ENCODE assay signal across 8 cellular contexts in genomic region chr10:8053446-8054242, GRCh38. TPM values are rescaled to one million over a fixed set of nuclear protein-coding genes. Genes with fewer than 3 reads are reported as not detected.
DNase-seq lines count a peak whose midpoint lies in the region; ATAC-seq and TF ChIP-seq lines count a peak whose summit lies in the region.

No MANE protein-coding gene starts in this region.

- H3K36me3 Mint-ChIP-seq in activated CD8-positive, alpha-beta memory T cell treated with anti-CD3 and anti-CD28 coated beads, Interleukin-2, amount 10 ng/mL, durations not matched to agents 7 days and 5 days, result peaks cover 31% of the 10 kb centered on the region

- peak; percentile 52 for TF ChIP-seq POLR2A in GM18526 (IDR thresholded peaks at IDR 0.05; ENCODE audit: extremely low read depth, insufficient read length)

- H3K4me1 ChIP-seq in ACC112 (ENCODE audit: control insufficient read depth, insufficient read depth, low read length, unreplicated experiment) (no peaks in the 10 kb centered on the region), muscle layer of duodenum (ENCODE audit: control insufficient read depth in 1 of 2, insufficient read depth in 2 of 2, low read length in 2 of 2) (peaks cover 0 to 70% of the 10 kb centered on the region in 2 donors)

- peak overlapping the region; percentile 24 for H2AFZ ChIP-seq in ACC112 (ENCODE audit: low read length, unreplicated experiment)

- H3K4me1 Mint-ChIP-seq in activated CD8-positive, alpha-beta memory T cell treated with anti-CD3 and anti-CD28 coated beads, Interleukin-2, amount 10 ng/mL, durations not matched to agents 7 days and 5 days, result peaks cover 37% of the 10 kb centered on the region

- H3K9me3 ChIP-seq in muscle layer of duodenum (ENCODE audit: control insufficient read depth in 1 of 2, low read length in 2 of 2), result no peaks in the 10 kb centered on the region

- H3K4me3 ChIP-seq in ACC112 (ENCODE audit: low read depth, low read length) (peak overlapping the region; percentile 68), epithelial cell of proximal tubule (ENCODE audit: low read depth, low read length) (peak overlapping the region; percentile 33), muscle layer of duodenum (ENCODE audit: low read depth in 1 of 2, low read length in 2 of 2) (peak overlapping the region; percentile 49 to 61)

- no peak overlapping the region for H3K27ac ChIP-seq in ACC112 (ENCODE audit: low read depth, low read length)
- no peak overlapping the region for H3K27ac ChIP-seq in muscle layer of duodenum (ENCODE audit: low read length)

- peak; percentile 55 for TF ChIP-seq CTCF in epithelial cell of proximal tubule (conservative IDR thresholded peaks at IDR 0.05; ENCODE audit: low read depth, low read length)

- peak overlapping the region; percentile 91 for H3K4me3 Mint-ChIP-seq in activated CD8-positive, alpha-beta memory T cell treated with anti-CD3 and anti-CD28 coated beads, Interleukin-2, amount 10 ng/mL, durations not matched to agents 7 days and 5 days

- H3K9me3 Mint-ChIP-seq in activated CD8-positive, alpha-beta memory T cell treated with anti-CD3 and anti-CD28 coated beads, Interleukin-2, amount 10 ng/mL, durations not matched to agents 7 days and 5 days (ENCODE audit: low read depth), result no peaks in the 10 kb centered on the region

- peak; percentile 71 for ATAC-seq in HG03045 (IDR thresholded peaks at IDR 0.05; ENCODE audit: unreplicated experiment)
- peak; percentile 66 for ATAC-seq in activated CD8-positive, alpha-beta memory T cell treated with anti-CD3 and anti-CD28 coated beads, Interleukin-2, amount 10 ng/mL, durations not matched to agents 7 days and 5 days

- peak; percentile 37 for DNase-seq in NCI-H526 treated with DMSO at 0.1 percent for 48 hours (lab: John Stamatoyannopoulos, UW)
- peak; percentile 95 for DNase-seq in activated CD8-positive, alpha-beta memory T cell treated with anti-CD3 and anti-CD28 coated beads, Interleukin-2, amount 10 ng/mL, durations not matched to agents 7 days and 5 days
- no peak for DNase-seq in epithelial cell of proximal tubule (ENCODE audit: low read depth)
- DNase-seq in stimulated activated CD8-positive, alpha-beta memory T cell treated with anti-CD3 and anti-CD28 coated beads, Interleukin-7, amount 100 ng/mL, for 24 hours (ENCODE audit: low read depth), result peak; percentile 90

- H3K79me2 ChIP-seq in ACC112 (ENCODE audit: control insufficient read depth, insufficient read depth, low read length, unreplicated experiment), result no peaks in the 10 kb centered on the region

- CTCF ChIA-PET in activated CD8-positive, alpha-beta memory T cell treated with anti-CD3 and anti-CD28 coated beads, Interleukin-2, amount 10 ng/mL, durations not matched to agents 7 days and 5 days (lab: Charles Lee), result interaction anchor here (0.7 to 1.7 kb wide), 7 partner anchors 11 to 419 kb away, joined by 3 to 5 read pairs (median 4); no protein-coding TSS in a partner anchor

- peaks cover 24% of the 10 kb centered on the region for H3K27me3 Mint-ChIP-seq in activated CD8-positive, alpha-beta memory T cell treated with anti-CD3 and anti-CD28 coated beads, Interleukin-2, amount 10 ng/mL, durations not matched to agents 7 days and 5 days

- H3K27me3 ChIP-seq in ACC112 (ENCODE audit: insufficient read depth, low read length) (peaks cover 98% of the 10 kb centered on the region), muscle layer of duodenum (ENCODE audit: low read depth, low read length) (peaks cover 72% of the 10 kb centered on the region)

- no peaks in the 10 kb centered on the region for H3K36me3 ChIP-seq in ACC112 (ENCODE audit: insufficient read depth, low read length)
- no peaks in the 10 kb centered on the region for H3K36me3 ChIP-seq in muscle layer of duodenum (ENCODE audit: control insufficient read depth in 1 of 2, insufficient read depth in 2 of 2, low read length in 2 of 2)

- peak overlapping the region; percentile 94 for H3K27ac Mint-ChIP-seq in activated CD8-positive, alpha-beta memory T cell treated with anti-CD3 and anti-CD28 coated beads, Interleukin-2, amount 10 ng/mL, durations not matched to agents 7 days and 5 days

RNA-seq across cellular contexts. Expression of gene GATA3, which starts 0.8 kb away (rescaled TPM):
- 10 to 100 TPM; 61.5 to 83.4 TPM for total RNA-seq in activated CD8-positive, alpha-beta memory T cell treated with anti-CD3 and anti-CD28 coated beads, Interleukin-2, amount 10 ng/mL, durations not matched to agents 7 days and 5 days
- 3.2 and 3.7 TPM in 2 replicates for total RNA-seq in epithelial cell of proximal tubule

Comparison
In these comparisons a context has a peak if more than half of its experiments do, and no peak if none do; other contexts are left out.
1. RNA of gene GATA3, which starts 0.8 kb away (total RNA-seq): 61.5 to 83.4 TPM in activated CD8-positive, alpha-beta memory T cell treated with anti-CD3 and anti-CD28 coated beads, Interleukin-2, amount 10 ng/mL, durations not matched to agents 7 days and 5 days; 3.2 to 3.7 TPM in epithelial cell of proximal tubule; every median in the first group is over 10 times any median in the second.
2. Peak in every context shown above with its lines, with median percentiles within 50 percentile points of each other: H3K4me3 ChIP-seq.